ENCODE assay signal across 8 cellular contexts in genomic region chr12:101407438-101408345, GRCh38. TPM values are rescaled to one million over a fixed set of nuclear protein-coding genes. Genes with fewer than 3 reads are reported as not detected.
DNase-seq lines count a peak whose midpoint lies in the region; ATAC-seq, FAIRE-seq and TF ChIP-seq lines count a peak whose summit lies in the region.

TSS of gene ARL1 (minus strand) at chr12:101407772. CDS start at chr12:101407645, 127 bp downstream.

- peaks cover 0 to 3% (median 0%) of the 10 kb centered on the region in 9 donors for H3K36me3 ChIP-seq in heart left ventricle

- H3K27me3 Mint-ChIP-seq in T-cell (peaks cover 4% of the 10 kb centered on the region in 2 donors), type B pancreatic cell (peaks cover 6% of the 10 kb centered on the region)

- H3K27me3 ChIP-seq in heart left ventricle: no peaks in the 10 kb centered on the region

- H3K4me1 Mint-ChIP-seq in T-cell (peaks cover 29 to 36% (median 34%) of the 10 kb centered on the region in 3 donors), type B pancreatic cell (ENCODE audit: unreplicated experiment) (peaks cover 15% of the 10 kb centered on the region)

- H3K36me3 Mint-ChIP-seq in T-cell: no peaks in the 10 kb centered on the region
- peaks cover 3% of the 10 kb centered on the region for H3K36me3 Mint-ChIP-seq in type B pancreatic cell

- TF ChIP-seq POLR2A in GM12892 (IDR thresholded peaks at IDR 0.05; ENCODE audit: low read depth, low read length) (peak; percentile 81), heart left ventricle (IDR thresholded peaks at IDR 0.05) (peak in 1 of 2 donors; percentile 22)

- H3K9me3 ChIP-seq in heart left ventricle: no peaks in the 10 kb centered on the region

- CTCF ChIA-PET in T-cell (lab: Charles Lee): interaction anchor here (0.9 to 1.8 kb wide), 4 partner anchors 53 to 431 kb away, joined by 3 to 7 read pairs (median 4); partner anchors contain the start of gene GNPTAB (in 1 of the 2)

- H3K27ac Mint-ChIP-seq in T-cell (peak within 1 kb of the TSS; percentile 93 to 94), type B pancreatic cell (peak within 1 kb of the TSS; percentile 99)

- peak; percentile 87 for FAIRE-seq in GM12892 (lab: Jason Lieb, UNC)

- POLR2A ChIA-PET in T-cell (lab: Charles Lee): no interaction called here

- H3K4me1 ChIP-seq in heart left ventricle: peaks cover 5 to 28% (median 18%) of the 10 kb centered on the region in 12 donors

- peak within 1 kb of the TSS; percentile 47 to 92 (median 78) for H3K4me3 ChIP-seq in heart left ventricle

- H3K27ac ChIP-seq in adipose tissue (ENCODE audit: low read depth, low read length) (no peak within 1 kb of the TSS), heart left ventricle (peak within 1 kb of the TSS; percentile 79 to 97 (median 92))

- intact Hi-C loops in heart left ventricle (cut with DNase I) (loop anchor here in 2 of 10 donors (5.0 to 10.0 kb wide), 3 partner anchors 347 to 425 kb away; partner anchors contain the start of gene GNPTAB (in 1 of the 2)), posterior cingulate gyrus (cut with DNase I) (loop anchor here (5.0 kb wide), 1 partner anchor 425 kb away; the partner anchor contains the start of gene GNPTAB)

- peak; percentile 71 for DNase-seq in GM12892 (ENCODE audit: insufficient read length)
- DNase-seq in NCI-H1417 (lab: John Stamatoyannopoulos, UW): peak; percentile 91 to 99 (median 97)
- DNase-seq in T-cell: peak; percentile 35 to 77 (median 61)
- peak; percentile 86 to 93 (median 90) for DNase-seq in heart left ventricle
- DNase-seq in posterior cingulate gyrus: peak; percentile 80 to 98 (median 85)
- peak; percentile 89 for DNase-seq in type B pancreatic cell (ENCODE audit: extremely low spot score, unreplicated experiment)

- WGBS in adipose tissue, 3 donors: 0% methylated on average over 68 to 71 of the region's 71 CpGs
- WGBS in heart left ventricle, 4 donors: 0 to 1% (median 1%) methylated on average over 64 to 71 of the region's 71 CpGs

- peak within 1 kb of the TSS; percentile 98 to 99 (median 99) for H3K4me3 Mint-ChIP-seq in T-cell
- H3K4me3 Mint-ChIP-seq in type B pancreatic cell: peak within 1 kb of the TSS; percentile 99

- H3K9me3 Mint-ChIP-seq in T-cell: no peaks in the 10 kb centered on the region
- H3K9me3 Mint-ChIP-seq in type B pancreatic cell: no peaks in the 10 kb centered on the region

- ATAC-seq in HG02763 (IDR thresholded peaks at IDR 0.05; ENCODE audit: unreplicated experiment): peak; percentile 81
- ATAC-seq in T-cell (replicated peaks in 1 of 4): peak; percentile 81 to 86 (median 82)
- ATAC-seq in heart left ventricle: peak; percentile 92 to 97 (median 96)

- TF ChIP-seq CTCF in heart left ventricle (IDR thresholded peaks at IDR 0.05): no peak
- TF ChIP-seq CTCF in type B pancreatic cell (conservative IDR thresholded peaks at IDR 0.05): peak; percentile 23

RNA-seq across cellular contexts. Expression of gene ARL1, which starts in this region (rescaled TPM):
- 77.4 TPM for polyA plus RNA-seq in GM12892 (2012; ENCODE audit: missing spikeins)
- total RNA-seq in T-cell (10 to 100 TPM; 27.9 to 36.2 (median 32.3) TPM), heart left ventricle (100 to 1,000 TPM in 2 of 9 donors, 10 to 100 TPM in 7; 69.1 to 115 (median 93.7) TPM), type B pancreatic cell (ENCODE audit: low replicate concordance) (80.5 and 140 TPM in 2 replicates)
- polyA plus RNA-seq in adipose tissue (10 to 100 TPM; 25.1 to 44.1 (median 27.2) TPM), heart left ventricle (10 to 100 TPM; 24.4 to 68.9 TPM)
